In the genomic region with DNA sequence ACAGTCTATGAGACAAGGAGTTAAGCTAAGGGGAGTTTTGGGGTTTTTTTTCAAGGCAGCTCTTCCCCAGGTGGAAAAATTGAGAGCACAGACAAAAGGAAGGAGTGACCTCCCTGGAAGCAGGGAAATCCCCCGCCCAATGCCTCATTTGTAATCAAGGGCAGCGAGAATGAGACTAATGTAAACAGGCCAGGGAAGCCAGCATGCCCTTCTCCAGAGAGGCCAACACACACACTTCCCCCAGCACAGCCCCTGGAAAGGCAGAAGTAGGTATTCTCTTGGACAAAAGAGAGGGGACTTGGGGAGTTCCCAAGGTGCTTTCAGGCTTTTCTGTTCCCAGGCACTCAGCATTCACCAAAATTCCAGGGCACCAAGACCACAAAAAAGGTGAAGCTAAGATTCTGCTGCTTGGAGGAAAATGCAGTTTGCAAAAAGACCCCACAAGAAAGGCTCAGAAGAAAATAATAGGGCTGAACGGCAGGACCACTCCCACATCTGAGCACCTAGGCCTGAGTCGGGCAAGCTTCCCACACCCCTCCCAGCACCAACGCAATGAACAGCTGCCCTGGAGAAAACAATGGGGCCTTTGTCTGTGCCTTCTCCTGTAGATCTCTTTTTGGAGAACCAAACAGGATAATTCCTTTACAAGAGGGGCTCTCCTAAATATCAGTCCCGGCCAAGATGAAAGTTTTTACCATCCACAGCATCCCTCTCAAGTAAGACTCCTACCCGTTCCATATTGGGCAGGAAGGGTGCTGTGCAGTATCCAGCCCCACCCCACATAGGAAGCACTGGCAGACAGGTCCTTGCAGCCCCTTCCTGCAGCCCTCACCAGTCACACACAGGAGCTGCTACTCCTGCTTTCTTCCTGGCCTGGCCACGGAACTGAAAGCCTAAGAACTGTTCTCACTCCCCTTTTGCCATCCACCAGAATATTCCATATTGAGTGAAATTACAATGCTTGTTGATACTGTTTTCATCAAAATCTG, we compare ENCODE assay signal across 10 cellular contexts.
A peak's percentile ranks its signal among the peaks of the same experiment; 100 is the strongest.
DNase-seq lines count a peak whose midpoint lies in the region; ATAC-seq and TF ChIP-seq lines count a peak whose summit lies in the region.
"Had no signal": no experiment of that assay in that cellular context is flagged by ENCODE, and none has a peak within 500 bp of the region (broad histone marks: within the 10 kb centered on the region; RNA-seq: fewer than 3 reads in every experiment).

No MANE protein-coding gene starts in this region.

- no peak overlapping the region for H3K27ac Mint-ChIP-seq in activated T-helper 2 cell treated with anti-CD3 and anti-CD28 coated beads, Interferon-gamma antibody, Interleukin-2, Interleukin-4, amounts not matched to agents 10 μg/mL and 5 μg/mL and 100 μg/mL, durations not matched to agents 14 hours and 24 hours and 36 hours
- peak overlapping the region in 1 of 8 donors; percentile 40 for H3K27ac Mint-ChIP-seq in CD8-positive, alpha-beta memory T cell

- peak overlapping the region in 1 of 2 donors; percentile 49 for H3K9ac ChIP-seq in duodenal mucosa (ENCODE audit: low read depth in 1 of 2, low read length in 2 of 2)
- H3K9ac ChIP-seq in mucosa of rectum (ENCODE audit: low read depth in 1 of 2, low read length in 2 of 2) = peak overlapping the region in 1 of 2 donors; percentile 9

- H3K36me3 ChIP-seq in right atrium auricular region (no peaks in the 10 kb centered on the region), duodenal mucosa (ENCODE audit: control insufficient read depth in 1 of 2, insufficient read depth in 2 of 2, low read length in 2 of 2) (no peaks in the 10 kb centered on the region), mucosa of rectum (ENCODE audit: control insufficient read depth in 2 of 2, insufficient read depth in 2 of 2, low read length in 2 of 2) (no peaks in the 10 kb centered on the region)
- H3K36me3 ChIP-seq in CD8-positive, alpha-beta memory T cell (ENCODE audit: insufficient read depth, low read length) = no peaks in the 10 kb centered on the region
- H3K36me3 ChIP-seq: adrenal gland had no signal

- no peaks in the 10 kb centered on the region for H3K36me3 Mint-ChIP-seq in activated T-helper 2 cell treated with anti-CD3 and anti-CD28 coated beads, Interferon-gamma antibody, Interleukin-2, Interleukin-4, amounts not matched to agents 10 μg/mL and 5 μg/mL and 100 μg/mL, durations not matched to agents 14 hours and 24 hours and 36 hours (ENCODE audit: low read depth)
- H3K36me3 Mint-ChIP-seq in CD8-positive, alpha-beta memory T cell = no peaks in the 10 kb centered on the region

- H3K9me3 ChIP-seq in right atrium auricular region (no peaks in the 10 kb centered on the region), duodenal mucosa (ENCODE audit: control insufficient read depth in 1 of 2, low read length in 2 of 2) (no peaks in the 10 kb centered on the region), mucosa of rectum (ENCODE audit: control insufficient read depth in 2 of 2, low read length in 2 of 2) (no peaks in the 10 kb centered on the region)
- H3K9me3 ChIP-seq in CD8-positive, alpha-beta memory T cell (ENCODE audit: low read length) = no peaks in the 10 kb centered on the region
- H3K9me3 ChIP-seq: adrenal gland had no signal

- ATAC-seq in Right ventricle myocardium superior (ENCODE audit: poor library complexity) = peak; percentile 63
- ATAC-seq in HG03045 (IDR thresholded peaks at IDR 0.05; ENCODE audit: unreplicated experiment) = no peak

- peaks cover 7% of the 10 kb centered on the region for H3K27me3 Mint-ChIP-seq in activated T-helper 2 cell treated with anti-CD3 and anti-CD28 coated beads, Interferon-gamma antibody, Interleukin-2, Interleukin-4, amounts not matched to agents 10 μg/mL and 5 μg/mL and 100 μg/mL, durations not matched to agents 14 hours and 24 hours and 36 hours (ENCODE audit: low read depth)
- H3K27me3 Mint-ChIP-seq in CD8-positive, alpha-beta memory T cell = peaks cover 15 to 41% of the 10 kb centered on the region in 2 donors

- DNase-seq in Right ventricle myocardium superior = peak; percentile 51
- DNase-seq in right atrium auricular region (ENCODE audit: low spot score) = no peak
- DNase-seq in activated T-helper 2 cell treated with anti-CD3 and anti-CD28 coated beads, Interferon-gamma antibody, Interleukin-2, Interleukin-4, amounts not matched to agents 10 μg/mL and 5 μg/mL and 100 μg/mL, durations not matched to agents 14 hours and 24 hours and 36 hours (ENCODE audit: low spot score) = no peak
- no peak for DNase-seq in CD8-positive, alpha-beta memory T cell
- DNase-seq in NCI-H524 (lab: John Stamatoyannopoulos, UW) = no peak
- DNase-seq: KBM-7 had no signal

- intact Hi-C loops in Right ventricle myocardium superior (cut with DNase I) = no loop called here
- intact Hi-C loops in activated T-helper 2 cell treated with anti-CD3 and anti-CD28 coated beads, Interferon-gamma antibody, Interleukin-2, Interleukin-4, amounts not matched to agents 10 μg/mL and 5 μg/mL and 100 μg/mL, durations not matched to agents 14 hours and 24 hours and 36 hours (cut with micrococcal nuclease) = no loop called here

- H3K27me3 ChIP-seq in right atrium auricular region = no peaks in the 10 kb centered on the region
- no peaks in the 10 kb centered on the region for H3K27me3 ChIP-seq in duodenal mucosa (ENCODE audit: control insufficient read depth in 1 of 2, insufficient read depth in 2 of 2, low read length in 2 of 2)
- no peaks in the 10 kb centered on the region for H3K27me3 ChIP-seq in mucosa of rectum (ENCODE audit: control insufficient read depth in 2 of 2, insufficient read depth in 2 of 2, low read length in 2 of 2)
- no peaks in the 10 kb centered on the region for H3K27me3 ChIP-seq in CD8-positive, alpha-beta memory T cell (ENCODE audit: insufficient read depth, low read length, poor library complexity, severe bottlenecking)
- H3K27me3 ChIP-seq: adrenal gland had no signal

- H3K27ac ChIP-seq in right atrium auricular region = peak overlapping the region in 1 of 2 donors; percentile 23
- peak overlapping the region; percentile 50 for H3K27ac ChIP-seq in duodenal mucosa (ENCODE audit: low read depth, low read length)
- peak overlapping the region; percentile 26 to 51 for H3K27ac ChIP-seq in mucosa of rectum (ENCODE audit: low read depth in 2 of 2, low read length in 2 of 2)
- H3K27ac ChIP-seq in CD8-positive, alpha-beta memory T cell (ENCODE audit: low read depth, low read length) = no peak overlapping the region

- no peaks in the 10 kb centered on the region for H3K9me3 Mint-ChIP-seq in activated T-helper 2 cell treated with anti-CD3 and anti-CD28 coated beads, Interferon-gamma antibody, Interleukin-2, Interleukin-4, amounts not matched to agents 10 μg/mL and 5 μg/mL and 100 μg/mL, durations not matched to agents 14 hours and 24 hours and 36 hours
- no peaks in the 10 kb centered on the region for H3K9me3 Mint-ChIP-seq in CD8-positive, alpha-beta memory T cell

- no peak overlapping the region for H3K4me3 Mint-ChIP-seq in activated T-helper 2 cell treated with anti-CD3 and anti-CD28 coated beads, Interferon-gamma antibody, Interleukin-2, Interleukin-4, amounts not matched to agents 10 μg/mL and 5 μg/mL and 100 μg/mL, durations not matched to agents 14 hours and 24 hours and 36 hours (ENCODE audit: low read depth)
- H3K4me3 Mint-ChIP-seq in CD8-positive, alpha-beta memory T cell = no peak overlapping the region

- POLR2A ChIA-PET in CD8-positive, alpha-beta memory T cell (lab: Charles Lee) = no interaction called here

- peaks cover 0 to 32% of the 10 kb centered on the region in 2 donors for H3K4me1 ChIP-seq in right atrium auricular region
- H3K4me1 ChIP-seq in duodenal mucosa (ENCODE audit: control insufficient read depth in 1 of 2, insufficient read depth in 2 of 2, low read length in 2 of 2) = peaks cover 28% of the 10 kb centered on the region in 2 donors
- H3K4me1 ChIP-seq in mucosa of rectum (ENCODE audit: control insufficient read depth in 2 of 2, insufficient read depth in 2 of 2, low read length in 2 of 2) = peaks cover 13 to 21% of the 10 kb centered on the region in 2 donors
- H3K4me1 ChIP-seq in CD8-positive, alpha-beta memory T cell (ENCODE audit: insufficient read depth, low read length) = no peaks in the 10 kb centered on the region

- peaks cover 23% of the 10 kb centered on the region for H3K4me1 Mint-ChIP-seq in activated T-helper 2 cell treated with anti-CD3 and anti-CD28 coated beads, Interferon-gamma antibody, Interleukin-2, Interleukin-4, amounts not matched to agents 10 μg/mL and 5 μg/mL and 100 μg/mL, durations not matched to agents 14 hours and 24 hours and 36 hours (ENCODE audit: low read depth)
- no peaks in the 10 kb centered on the region for H3K4me1 Mint-ChIP-seq in CD8-positive, alpha-beta memory T cell

- CTCF ChIA-PET in CD8-positive, alpha-beta memory T cell (lab: Charles Lee) = interaction anchor here (0.8 kb wide), 1 partner anchor 109 kb away, joined by 3 read pairs; no protein-coding TSS in a partner anchor

- TF ChIP-seq CTCF in right atrium auricular region (IDR thresholded peaks at IDR 0.05) = no peak

- H3K4me3 ChIP-seq in right atrium auricular region = no peak overlapping the region
- no peak overlapping the region for H3K4me3 ChIP-seq in duodenal mucosa (ENCODE audit: low read depth in 1 of 2, low read length in 2 of 2)
- H3K4me3 ChIP-seq in mucosa of rectum (ENCODE audit: low read length in 2 of 2) = no peak overlapping the region
- H3K4me3 ChIP-seq in CD8-positive, alpha-beta memory T cell (ENCODE audit: low read length) = no peak overlapping the region
- H3K4me3 ChIP-seq: adrenal gland had no signal
